ENCODE assay signal across 20 cellular contexts in the genomic region with DNA sequence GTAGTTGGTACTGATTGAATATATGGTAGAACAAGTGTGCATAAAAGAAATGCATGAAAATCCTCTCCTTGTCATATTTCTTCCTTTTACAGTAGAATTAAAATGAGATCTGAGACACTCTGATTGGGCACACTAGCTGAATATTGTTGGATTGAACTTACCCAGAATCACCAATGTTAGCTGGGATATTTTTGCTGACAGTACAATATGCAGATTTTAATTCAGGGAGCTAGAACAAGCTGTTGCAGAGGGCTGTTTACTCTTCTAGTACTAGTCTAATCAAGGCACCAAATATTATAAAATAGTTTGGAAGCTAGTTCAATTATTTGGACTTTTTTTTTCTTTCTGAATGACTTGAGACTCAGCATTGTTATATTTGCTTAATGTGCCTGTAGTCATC. TPM values are rescaled to one million over a fixed set of nuclear protein-coding genes. Genes with fewer than 3 reads are reported as not detected.
DNase-seq lines count a peak whose midpoint lies in the region; ATAC-seq, FAIRE-seq and TF ChIP-seq lines count a peak whose summit lies in the region.
"Had no signal": no experiment of that assay in that cellular context is flagged by ENCODE, and none has a peak within 500 bp of the region (broad histone marks: within the 10 kb centered on the region; RNA-seq: fewer than 3 reads in every experiment).

No MANE protein-coding gene starts in this region.

- H3K4me3 ChIP-seq in astrocyte (ENCODE audit: insufficient read depth, low read depth, low read length) (no peak overlapping the region), neural cell (ENCODE audit: low read length) (peak overlapping the region; percentile 87)
- H3K4me3 ChIP-seq: GM23338, MG63, SJSA1 had no signal

- peak; percentile 44 for FAIRE-seq in HTR-8/SVneo (lab: Jason Lieb, UNC)
- peak; percentile 13 for FAIRE-seq in astrocyte (lab: Jason Lieb, UNC)
- FAIRE-seq: GM12891 had no signal

- TF ChIP-seq CTCF in astrocyte (IDR thresholded peaks at IDR 0.05; ENCODE audit: insufficient read depth, low read depth, low read length) = no peak
- no peak for TF ChIP-seq CTCF in neural cell (IDR thresholded peaks at IDR 0.05; ENCODE audit: poor library complexity, severe bottlenecking)

- no peak overlapping the region for H3K27ac ChIP-seq in astrocyte (ENCODE audit: low read depth, low read length)
- no peak overlapping the region for H3K27ac ChIP-seq in neural cell (ENCODE audit: low read length)
- H3K27ac ChIP-seq: SJSA1 had no signal

- H3K4me1 ChIP-seq in astrocyte (ENCODE audit: insufficient read depth, low read length) = peaks cover 10% of the 10 kb centered on the region

- H3K27me3 ChIP-seq in astrocyte (ENCODE audit: insufficient read depth, low read length) (no peaks in the 10 kb centered on the region), neural cell (ENCODE audit: insufficient read depth, low read depth, low read length) (no peaks in the 10 kb centered on the region)
- H3K27me3 ChIP-seq: MG63, SJSA1 had no signal

- H3K36me3 ChIP-seq in astrocyte (ENCODE audit: insufficient read depth, low read length) (no peaks in the 10 kb centered on the region), neural cell (ENCODE audit: insufficient read depth, low read length) (no peaks in the 10 kb centered on the region)
- H3K36me3 ChIP-seq: MG63 had no signal

- no peak overlapping the region for H3K4me3 Mint-ChIP-seq in astrocyte (ENCODE audit: unreplicated experiment)
- H3K4me3 Mint-ChIP-seq: CD8-positive, alpha-beta T cell; GM23338; IgD-negative memory B cell had no signal

- DNase-seq in HTR-8/SVneo (ENCODE audit: insufficient read length, low spot score) (no peak), NCI-H526 (lab: John Stamatoyannopoulos, UW) (peak; percentile 45 to 49), astrocyte (ENCODE audit: low read depth) (no peak), NAMALWA (ENCODE audit: low spot score) (no peak)
- DNase-seq: C1 segment of cervical spinal cord; CD8-positive, alpha-beta T cell; HCEC 1CT; Karpas-422; MG63; NCI-H1417 treated with DMSO at 0.1 percent for 48 hours; NCI-H187; NCI-H82 had no signal

- H3K27ac Mint-ChIP-seq in astrocyte (ENCODE audit: unreplicated experiment) = no peak overlapping the region
- H3K27ac Mint-ChIP-seq: CD8-positive, alpha-beta T cell; GM23338; IgD-negative memory B cell had no signal

- peaks cover 51% of the 10 kb centered on the region for H4K20me1 ChIP-seq in astrocyte (ENCODE audit: insufficient read depth, low read length)
- H4K20me1 ChIP-seq in neural cell (ENCODE audit: insufficient read depth) = peaks cover 9% of the 10 kb centered on the region

- H3K27me3 Mint-ChIP-seq in astrocyte (ENCODE audit: low read depth, unreplicated experiment) = no peaks in the 10 kb centered on the region

- H3K9me3 Mint-ChIP-seq in astrocyte (ENCODE audit: unreplicated experiment) = no peaks in the 10 kb centered on the region
- H3K9me3 Mint-ChIP-seq: CD8-positive, alpha-beta T cell had no signal

- peaks cover 6% of the 10 kb centered on the region for H3K36me3 Mint-ChIP-seq in astrocyte (ENCODE audit: low read depth, unreplicated experiment)
- H3K36me3 Mint-ChIP-seq: CD8-positive, alpha-beta T cell; IgD-negative memory B cell had no signal

- H2AFZ ChIP-seq in astrocyte (ENCODE audit: low read depth, low read length) (no peak overlapping the region), neural cell (ENCODE audit: low read depth, low read length) (no peak overlapping the region)
- H2AFZ ChIP-seq: GM23338 had no signal

- H3F3A ChIP-seq in neural cell (ENCODE audit: insufficient read depth, low read length, poor library complexity, severe bottlenecking) = no peaks in the 10 kb centered on the region

- no peak for TF ChIP-seq RAD21 in neural cell (conservative IDR thresholded peaks at IDR 0.05)

- H3K79me2 ChIP-seq in astrocyte (ENCODE audit: insufficient read depth, low read length) (peaks cover 92% of the 10 kb centered on the region), neural cell (replicated peaks; ENCODE audit: insufficient read depth, low read length) (peaks cover 87% of the 10 kb centered on the region)

- no peak for TF ChIP-seq EP300 in neural cell (conservative IDR thresholded peaks at IDR 0.05; ENCODE audit: poor library complexity, severe bottlenecking)

- H3K4me1 Mint-ChIP-seq in astrocyte (ENCODE audit: low read depth, unreplicated experiment) = peaks cover 19% of the 10 kb centered on the region

- no peaks in the 10 kb centered on the region for H3K9me2 ChIP-seq in neural cell (ENCODE audit: insufficient read depth, low read length)

- ATAC-seq in GM19463 (IDR thresholded peaks at IDR 0.05; ENCODE audit: unreplicated experiment) = no peak
- ATAC-seq in GM21528 (IDR thresholded peaks at IDR 0.05; ENCODE audit: low FRiP score, unreplicated experiment) = no peak
- ATAC-seq: CD8-positive, alpha-beta T cell; GM23338; Right ventricle myocardium inferior had no signal

- H3K4me2 ChIP-seq in astrocyte (ENCODE audit: low read length) = no peak overlapping the region
- H3K4me2 ChIP-seq in neural cell (ENCODE audit: low read length) = peak overlapping the region; percentile 76
- H3K4me2 ChIP-seq: GM23338 had no signal

- no peaks in the 10 kb centered on the region for H3K9me3 ChIP-seq in astrocyte (ENCODE audit: insufficient read depth, low read depth, low read length)
- no peaks in the 10 kb centered on the region for H3K9me3 ChIP-seq in neural cell (ENCODE audit: low read length)
- H3K9me3 ChIP-seq: SJSA1 had no signal

- H3K9ac ChIP-seq in astrocyte (ENCODE audit: low read length) (no peak overlapping the region), neural cell (ENCODE audit: low read length) (no peak overlapping the region)

TF ChIP-seq in neural cell, 6 proteins besides CTCF, POLR2A, EP300 and RAD21:
- TF ChIP-seq POLR2AphosphoS5 (IDR thresholded peaks at IDR 0.05) = no peak
- TF ChIP-seq, protein P1, sequence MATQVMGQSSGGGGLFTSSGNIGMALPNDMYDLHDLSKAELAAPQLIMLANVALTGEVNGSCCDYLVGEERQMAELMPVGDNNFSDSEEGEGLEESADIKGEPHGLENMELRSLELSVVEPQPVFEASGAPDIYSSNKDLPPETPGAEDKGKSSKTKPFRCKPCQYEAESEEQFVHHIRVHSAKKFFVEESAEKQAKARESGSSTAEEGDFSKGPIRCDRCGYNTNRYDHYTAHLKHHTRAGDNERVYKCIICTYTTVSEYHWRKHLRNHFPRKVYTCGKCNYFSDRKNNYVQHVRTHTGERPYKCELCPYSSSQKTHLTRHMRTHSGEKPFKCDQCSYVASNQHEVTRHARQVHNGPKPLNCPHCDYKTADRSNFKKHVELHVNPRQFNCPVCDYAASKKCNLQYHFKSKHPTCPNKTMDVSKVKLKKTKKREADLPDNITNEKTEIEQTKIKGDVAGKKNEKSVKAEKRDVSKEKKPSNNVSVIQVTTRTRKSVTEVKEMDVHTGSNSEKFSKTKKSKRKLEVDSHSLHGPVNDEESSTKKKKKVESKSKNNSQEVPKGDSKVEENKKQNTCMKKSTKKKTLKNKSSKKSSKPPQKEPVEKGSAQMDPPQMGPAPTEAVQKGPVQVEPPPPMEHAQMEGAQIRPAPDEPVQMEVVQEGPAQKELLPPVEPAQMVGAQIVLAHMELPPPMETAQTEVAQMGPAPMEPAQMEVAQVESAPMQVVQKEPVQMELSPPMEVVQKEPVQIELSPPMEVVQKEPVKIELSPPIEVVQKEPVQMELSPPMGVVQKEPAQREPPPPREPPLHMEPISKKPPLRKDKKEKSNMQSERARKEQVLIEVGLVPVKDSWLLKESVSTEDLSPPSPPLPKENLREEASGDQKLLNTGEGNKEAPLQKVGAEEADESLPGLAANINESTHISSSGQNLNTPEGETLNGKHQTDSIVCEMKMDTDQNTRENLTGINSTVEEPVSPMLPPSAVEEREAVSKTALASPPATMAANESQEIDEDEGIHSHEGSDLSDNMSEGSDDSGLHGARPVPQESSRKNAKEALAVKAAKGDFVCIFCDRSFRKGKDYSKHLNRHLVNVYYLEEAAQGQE (IDR thresholded peaks at IDR 0.05; ENCODE audit: borderline replicate concordance) = no peak
- no peak for TF ChIP-seq MXI1 (conservative IDR thresholded peaks at IDR 0.05; ENCODE audit: poor library complexity, severe bottlenecking)
- TF ChIP-seq EZH2 (IDR thresholded peaks at IDR 0.05; ENCODE audit: borderline replicate concordance, insufficient read depth, low read length, poor library complexity, severe bottlenecking) = no peak
- TF ChIP-seq SMC3 (conservative IDR thresholded peaks at IDR 0.05; ENCODE audit: poor library complexity) = no peak
- no peak for TF ChIP-seq TAF1 (IDR thresholded peaks at IDR 0.05; ENCODE audit: low read depth)

RNA-seq across cellular contexts. Expression of a gene that starts 4.6 kb away (rescaled TPM):
- 62.2 and 66.9 TPM in 2 replicates for total RNA-seq in astrocyte
- 16.3 and 24.1 TPM in 2 replicates for polyA plus RNA-seq in neural cell
- polyA minus RNA-seq in neural cell = 281 and 298 TPM in 2 replicates

Comparison
In these comparisons a context has a peak if more than half of its experiments do, and no peak if none do; other contexts are left out.
1. DNase-seq: peak in NCI-H526 (2 of 2); none in HTR-8/SVneo (single experiment), astrocyte (single experiment) and NAMALWA (single experiment).